ENCODE assay signal across 37 cellular contexts in genomic region chr2:57097855-57098254, GRCh38.
DNase-seq lines count a peak whose midpoint lies in the region; ATAC-seq, FAIRE-seq and TF ChIP-seq lines count a peak whose summit lies in the region.
"Had no signal": no experiment of that assay in that cellular context is flagged by ENCODE, and none has a peak within 500 bp of the region (broad histone marks: within the 10 kb centered on the region; RNA-seq: fewer than 3 reads in every experiment).

No MANE protein-coding gene starts in this region.

- no peak overlapping the region for H3K14ac ChIP-seq in IMR-90 (replicated peaks; ENCODE audit: low read depth, low read length)
- no peak overlapping the region for H3K14ac ChIP-seq in H1 (ENCODE audit: insufficient read length)

- H3K9ac ChIP-seq in HepG2 (ENCODE audit: insufficient read depth, low read depth, low read length): no peak overlapping the region
- H3K9ac ChIP-seq in IMR-90 (ENCODE audit: low read depth, low read length): no peak overlapping the region
- no peak overlapping the region for H3K9ac ChIP-seq in K562 (ENCODE audit: insufficient read depth in 1 of 2, low read depth in 2 of 2, low read length in 2 of 2)
- H3K9ac ChIP-seq in H1 (replicated peaks in 1 of 4; ENCODE audit: extremely low read depth in 1 of 4, low read depth in 3 of 4, low read length in 3 of 4): no peak overlapping the region
- H3K9ac ChIP-seq: BLaER1; BLaER1 treated with 17β-estradiol and CSF1 and Interleukin-3, amounts not matched to agents 10 nM and 100 nM had no signal

- H3K18ac ChIP-seq in IMR-90 (ENCODE audit: low read depth, low read length): no peak overlapping the region
- no peak overlapping the region for H3K18ac ChIP-seq in H1 (ENCODE audit: extremely low read depth, low read length)

- CTCF ChIA-PET in HepG2 (lab: Yijun Ruan, JAX; ENCODE audit: low intra/inter-chr PET ratio, low total read pairs) (no interaction called here), IMR-90 (lab: Yijun Ruan, JAX) (no interaction called here), K562 (lab: Yijun Ruan, JAX; ENCODE audit: low intra/inter-chr PET ratio) (no interaction called here), H1 (lab: Charles Lee; ENCODE audit: partially characterized antibody) (no interaction called here), T-cell (lab: Charles Lee) (no interaction called here)

- H3K9me3 ChIP-seq in HepG2 (ENCODE audit: low read length) (peaks cover 83% of the 10 kb centered on the region), right lobe of liver (no peaks in the 10 kb centered on the region), IMR-90 (ENCODE audit: control insufficient read depth, insufficient read depth, low read length) (peaks cover 2% of the 10 kb centered on the region), K562 (replicated peaks; ENCODE audit: control insufficient read depth, insufficient read depth, low read depth, low read length) (no peaks in the 10 kb centered on the region), H1 (ENCODE audit: insufficient read depth in 2 of 2, low read depth in 1 of 2, low read length in 1 of 2) (no peaks in the 10 kb centered on the region), mucosa of descending colon (peaks cover 22% of the 10 kb centered on the region)
- H3K9me3 ChIP-seq: BE2C, BLaER1 had no signal

- H4K91ac ChIP-seq in IMR-90 (ENCODE audit: insufficient read depth, low read depth, low read length): no peak overlapping the region
- H4K91ac ChIP-seq in H1 (replicated peaks; ENCODE audit: insufficient read length, low read length): no peak overlapping the region

- TF ChIP-seq CTCF in HepG2 (CRISPR knock-in tag; IDR thresholded peaks at IDR 0.05) (no peak), right lobe of liver (IDR thresholded peaks at IDR 0.05) (no peak), IMR-90 (conservative IDR thresholded peaks at IDR 0.05; ENCODE audit: low read depth, low read length) (no peak), K562 (IDR thresholded peaks at IDR 0.05 in 2 of 3, conservative IDR thresholded peaks at IDR 0.05 in 1 of 3; ENCODE audit: insufficient read depth in 2 of 3, low read depth in 1 of 3, low read length in 3 of 3) (no peak), H1 (IDR thresholded peaks at IDR 0.05; ENCODE audit: control extremely low read depth in 1 of 3, insufficient read depth in 1 of 3, low read depth in 1 of 3, low read length in 3 of 3) (no peak), mucosa of descending colon (IDR thresholded peaks at IDR 0.05) (no peak)

- H3K27me3 ChIP-seq in HepG2 (ENCODE audit: control insufficient read depth in 1 of 2, insufficient read depth in 2 of 2, low read length in 2 of 2) (no peaks in the 10 kb centered on the region; a peak in 1 of 5 replicates), right lobe of liver (no peaks in the 10 kb centered on the region), IMR-90 (ENCODE audit: control insufficient read depth, insufficient read depth, low read length) (no peaks in the 10 kb centered on the region), K562 (ENCODE audit: control insufficient read depth in 2 of 2, insufficient read depth in 2 of 2, low read length in 2 of 2) (no peaks in the 10 kb centered on the region), H1 (replicated peaks in 1 of 4; ENCODE audit: control insufficient read depth in 3 of 4, extremely low read depth in 1 of 4, insufficient read depth in 3 of 4, low read length in 3 of 4) (no peaks in the 10 kb centered on the region)
- H3K27me3 ChIP-seq: BE2C; BLaER1; BLaER1 treated with 17β-estradiol and CSF1 and Interleukin-3, amounts not matched to agents 10 nM and 100 nM had no signal

- no peak overlapping the region for H2BK5ac ChIP-seq in IMR-90 (ENCODE audit: low read depth, low read length, poor library complexity, severe bottlenecking)
- no peak overlapping the region for H2BK5ac ChIP-seq in H1 (ENCODE audit: low read depth, low read length)

- no peaks in the 10 kb centered on the region for H3K4me1 ChIP-seq in HepG2 (ENCODE audit: insufficient read depth, low read length)
- H3K4me1 ChIP-seq in right lobe of liver: no peaks in the 10 kb centered on the region
- no peaks in the 10 kb centered on the region for H3K4me1 ChIP-seq in IMR-90 (ENCODE audit: control insufficient read depth, insufficient read depth, low read length)
- no peaks in the 10 kb centered on the region for H3K4me1 ChIP-seq in K562 (replicated peaks in 1 of 2; ENCODE audit: control insufficient read depth in 2 of 2, insufficient read depth in 2 of 2, low read length in 2 of 2)
- no peaks in the 10 kb centered on the region for H3K4me1 ChIP-seq in H1 (replicated peaks in 1 of 4; ENCODE audit: control insufficient read depth in 3 of 4, insufficient read depth in 4 of 4, low read length in 3 of 4)
- no peaks in the 10 kb centered on the region for H3K4me1 ChIP-seq in mucosa of descending colon (ENCODE audit: low read depth)
- H3K4me1 ChIP-seq: A549; BE2C; BLaER1; BLaER1 treated with 17β-estradiol and CSF1 and Interleukin-3, amounts not matched to agents 10 nM and 100 nM; Caco-2 had no signal

- no peak overlapping the region for H3K27ac ChIP-seq in HepG2 (ENCODE audit: extremely low read length, insufficient read depth, low read length)
- no peak overlapping the region for H3K27ac ChIP-seq in right lobe of liver
- no peak overlapping the region for H3K27ac ChIP-seq in IMR-90 (ENCODE audit: insufficient read depth, low read length)
- no peak overlapping the region for H3K27ac ChIP-seq in K562 (ENCODE audit: extremely low read depth, low read depth, low read length)
- H3K27ac ChIP-seq in H1 (ENCODE audit: low read depth, low read length): no peak overlapping the region
- H3K27ac ChIP-seq: 22Rv1; A549; BLaER1; BLaER1 treated with 17β-estradiol and CSF1 and Interleukin-3, amounts not matched to agents 10 nM and 100 nM; C4-2B had no signal

- no peak overlapping the region for H2BK20ac ChIP-seq in IMR-90 (ENCODE audit: low read depth, low read length)
- no peak overlapping the region for H2BK20ac ChIP-seq in H1 (ENCODE audit: low read length)

- no peak overlapping the region for H2AFZ ChIP-seq in HepG2 (ENCODE audit: low read length)
- H2AFZ ChIP-seq in IMR-90 (replicated peaks; ENCODE audit: low read length, poor library complexity): no peak overlapping the region
- no peak overlapping the region for H2AFZ ChIP-seq in K562 (ENCODE audit: low read depth, low read length)
- no peak overlapping the region for H2AFZ ChIP-seq in H1 (ENCODE audit: low read length)

- TF ChIP-seq RAD21 in HepG2 (CRISPR knock-in tag; IDR thresholded peaks at IDR 0.05): no peak
- no peak for TF ChIP-seq RAD21 in IMR-90 (IDR thresholded peaks at IDR 0.05; ENCODE audit: low read length)
- TF ChIP-seq RAD21 in K562 (CRISPR knock-in tag; conservative IDR thresholded peaks at IDR 0.05 in 1 of 2, IDR thresholded peaks at IDR 0.05 in 1 of 2): no peak
- no peak for TF ChIP-seq RAD21 in H1 (IDR thresholded peaks at IDR 0.05 in 1 of 2, conservative IDR thresholded peaks at IDR 0.05 in 1 of 2; ENCODE audit: low read depth in 2 of 2, low read length in 2 of 2)

- no peak overlapping the region for H3K4ac ChIP-seq in IMR-90 (ENCODE audit: low read depth, low read length)
- H3K4ac ChIP-seq in H1 (replicated peaks; ENCODE audit: insufficient read length, low read depth, low read length): no peak overlapping the region

- no peak overlapping the region for H3K27ac Mint-ChIP-seq in T-cell
- H3K27ac Mint-ChIP-seq: B cell; CD14-positive monocyte; CD4-positive, alpha-beta memory T cell; CD4-positive, alpha-beta T cell; CD4-positive, CD25-positive, alpha-beta regulatory T cell; CD8-positive, alpha-beta memory T cell; CD8-positive, alpha-beta T cell had no signal

- POLR2A ChIA-PET in HepG2 (lab: Yijun Ruan, JAX): no interaction called here
- POLR2A ChIA-PET in IMR-90 (lab: Charles Lee; ENCODE audit: unreplicated experiment): no interaction called here
- POLR2A ChIA-PET in K562 (lab: Yijun Ruan, JAX): no interaction called here
- POLR2A ChIA-PET in H1 (lab: Charles Lee; ENCODE audit: partially characterized antibody): no interaction called here
- POLR2A ChIA-PET in T-cell (lab: Charles Lee): no interaction called here

- no peak overlapping the region for H3K23ac ChIP-seq in IMR-90 (ENCODE audit: low read depth, low read length)
- H3K23ac ChIP-seq in H1 (ENCODE audit: insufficient read length): no peak overlapping the region

- H3K56ac ChIP-seq in IMR-90 (ENCODE audit: extremely low read depth, insufficient read depth, low read length) (no peak overlapping the region), H1 (replicated peaks; ENCODE audit: insufficient read length, low read depth, low read length) (no peak overlapping the region)

- BruUV-seq in HepG2 (replicated peaks; lab: Mats Ljungman, UMichigan) (no TSS peak), IMR-90 (replicated peaks; lab: Mats Ljungman, UMichigan) (no TSS peak), K562 (replicated peaks; lab: Mats Ljungman, UMichigan) (no TSS peak)

- no peak overlapping the region for H4K5ac ChIP-seq in IMR-90 (ENCODE audit: low read depth, low read length)
- H4K5ac ChIP-seq in H1 (ENCODE audit: insufficient read length, low read depth, low read length): no peak overlapping the region

- H2BK12ac ChIP-seq in H1 (ENCODE audit: low read depth, low read length): no peak overlapping the region

- H3K4me1 Mint-ChIP-seq in T-cell: no peaks in the 10 kb centered on the region
- H3K4me1 Mint-ChIP-seq: B cell; CD14-positive monocyte; CD4-positive, alpha-beta memory T cell; CD4-positive, CD25-positive, alpha-beta regulatory T cell; CD8-positive, alpha-beta memory T cell had no signal

- DNase-seq in HepG2 (ENCODE audit: low spot score) (no peak), right lobe of liver (no peak), IMR-90 (no peak), K562 (ENCODE audit: extremely low read depth in 1 of 4, low spot score in 3 of 4) (no peak), H1 (ENCODE audit: low read depth in 1 of 2, low spot score in 2 of 2) (no peak), T-cell (no peak), mucosa of descending colon (no peak)
- DNase-seq: 8988T; ACHN; AML-193; BE2C; C1 segment of cervical spinal cord; Caco-2; Calu3; CD4-positive, alpha-beta memory T cell; CD4-positive, alpha-beta T cell; CD4-positive, CD25-positive, alpha-beta regulatory T cell; CD8-positive, alpha-beta memory T cell; CD8-positive, alpha-beta T cell; COR-L47; DMS 273 treated with DMSO at 0.1 percent for 48 hours; DMS153; DMS53; DMS79; DMS79 treated with DMSO at 0.1 percent for 48 hours; DND-41; EL had no signal

- H3K36me3 Mint-ChIP-seq in T-cell: no peaks in the 10 kb centered on the region
- H3K36me3 Mint-ChIP-seq: CD14-positive monocyte; CD4-positive, alpha-beta memory T cell; CD4-positive, CD25-positive, alpha-beta regulatory T cell; CD8-positive, alpha-beta memory T cell; CD8-positive, alpha-beta T cell had no signal

- H4K20me1 ChIP-seq in HepG2 (ENCODE audit: insufficient read depth, low read length) (no peaks in the 10 kb centered on the region), IMR-90 (ENCODE audit: insufficient read depth, low read length) (no peaks in the 10 kb centered on the region), K562 (replicated peaks; ENCODE audit: control insufficient read depth, insufficient read depth, low read length) (no peaks in the 10 kb centered on the region), H1 (replicated peaks in 1 of 2; ENCODE audit: control insufficient read depth in 1 of 2, insufficient read depth in 2 of 2, low read length in 2 of 2) (no peaks in the 10 kb centered on the region)
- H4K20me1 ChIP-seq: BLaER1; BLaER1 treated with 17β-estradiol and CSF1 and Interleukin-3, amounts not matched to agents 10 nM and 100 nM had no signal

- TF ChIP-seq EP300 in HepG2 (IDR thresholded peaks at IDR 0.05; ENCODE audit: low read depth in 2 of 2, low read length in 2 of 2): no peak
- TF ChIP-seq EP300 in HepG2 (CRISPR knock-in tag; IDR thresholded peaks at IDR 0.05; ENCODE audit: borderline replicate concordance): no peak
- no peak for TF ChIP-seq EP300 in K562 (IDR thresholded peaks at IDR 0.05; ENCODE audit: low read length)
- TF ChIP-seq EP300 in H1 (IDR thresholded peaks at IDR 0.05; ENCODE audit: borderline replicate concordance in 1 of 2, low read depth in 2 of 2, low read length in 2 of 2): no peak

- no peak for TF ChIP-seq POLR2A in HepG2 (IDR thresholded peaks at IDR 0.05; ENCODE audit: insufficient read depth in 1 of 2, low read depth in 2 of 2, low read length in 2 of 2)
- TF ChIP-seq POLR2A in right lobe of liver (IDR thresholded peaks at IDR 0.05): no peak
- TF ChIP-seq POLR2A in IMR-90 (IDR thresholded peaks at IDR 0.05; ENCODE audit: low read depth, low read length): no peak
- no peak for TF ChIP-seq POLR2A in K562 (conservative IDR thresholded peaks at IDR 0.05)
- TF ChIP-seq POLR2A in H1 (IDR thresholded peaks at IDR 0.05; ENCODE audit: control extremely low read depth in 1 of 2, low read depth in 2 of 2, low read length in 2 of 2): no peak

- H2BK120ac ChIP-seq in IMR-90 (ENCODE audit: low read depth, low read length): no peak overlapping the region
- no peak overlapping the region for H2BK120ac ChIP-seq in H1 (replicated peaks; ENCODE audit: low read depth, low read length)

- H2AK5ac ChIP-seq in IMR-90 (ENCODE audit: low read depth, low read length) (no peak overlapping the region), H1 (ENCODE audit: low read depth, low read length) (no peak overlapping the region)

- no peak overlapping the region for H2AK9ac ChIP-seq in IMR-90 (replicated peaks; ENCODE audit: low read depth, low read length, poor library complexity)

- H2BK15ac ChIP-seq in IMR-90 (ENCODE audit: low read depth, low read length) (no peak overlapping the region), H1 (ENCODE audit: low read length) (no peak overlapping the region)

- H3K27me3 Mint-ChIP-seq in T-cell: no peaks in the 10 kb centered on the region
- H3K27me3 Mint-ChIP-seq: B cell; CD4-positive, alpha-beta memory T cell; CD4-positive, alpha-beta T cell; CD4-positive, CD25-positive, alpha-beta regulatory T cell; CD8-positive, alpha-beta memory T cell had no signal

- H3K79me1 ChIP-seq in IMR-90 (ENCODE audit: low read depth in 1 of 2, low read length in 2 of 2): no peaks in the 10 kb centered on the region
- no peaks in the 10 kb centered on the region for H3K79me1 ChIP-seq in H1 (ENCODE audit: low read depth, low read length)

- H3K79me2 ChIP-seq in HepG2 (ENCODE audit: insufficient read depth, low read length) (no peaks in the 10 kb centered on the region), K562 (ENCODE audit: control insufficient read depth, insufficient read depth, low read length) (no peaks in the 10 kb centered on the region), H1 (ENCODE audit: control insufficient read depth in 1 of 2, insufficient read depth in 2 of 2, low read length in 2 of 2) (no peaks in the 10 kb centered on the region)

- no peak overlapping the region for H4K8ac ChIP-seq in IMR-90 (ENCODE audit: low read depth in 2 of 2, low read length in 2 of 2)
- no peak overlapping the region for H4K8ac ChIP-seq in H1 (ENCODE audit: extremely low read depth, insufficient read depth, low read length)

- WGBS in HepG2 (ENCODE audit: low lambda C conversion rate): 0% methylated on average over 1 of the region's 1 CpG
- 50% methylated on average over 1 of the region's 1 CpG for WGBS in right lobe of liver (ENCODE audit: insufficient coverage, low coverage, low lambda C conversion rate, missing lambda C conversion rate)
- no CpG with 5 or more reads among the region's 1 CpG for WGBS in IMR-90 (ENCODE audit: extremely low coverage in 2 of 2, insufficient read length in 1 of 2), 2 experiments
- WGBS in K562 (ENCODE audit: insufficient coverage, low coverage, missing lambda C conversion rate): 0% methylated on average over 1 of the region's 1 CpG
- WGBS in H1 (ENCODE audit: extremely low coverage in 1 of 2, insufficient coverage in 1 of 2, insufficient read length in 1 of 2, insufficient replicate concordance in 2 of 2, low coverage in 1 of 2, low lambda C conversion rate in 2 of 2, missing lambda C conversion rate in 1 of 2), 2 experiments: 92% methylated on average over 1 of the region's 1 CpG; no CpG with 5 or more reads in 1 of the 2 experiments

- no peak overlapping the region for H3K4me2 ChIP-seq in HepG2 (ENCODE audit: low read depth, low read length)
- no peak overlapping the region for H3K4me2 ChIP-seq in IMR-90 (ENCODE audit: low read depth, low read length)
- H3K4me2 ChIP-seq in K562 (ENCODE audit: insufficient read depth, low read length): no peak overlapping the region
- no peak overlapping the region for H3K4me2 ChIP-seq in H1 (ENCODE audit: insufficient read depth in 1 of 2, low read depth in 2 of 2, low read length in 2 of 2)
- H3K4me2 ChIP-seq: A549; BLaER1; BLaER1 treated with 17β-estradiol and CSF1 and Interleukin-3, amounts not matched to agents 10 nM and 100 nM had no signal

- no peak overlapping the region for H3K4me3 Mint-ChIP-seq in T-cell
- H3K4me3 Mint-ChIP-seq: B cell; CD14-positive monocyte; CD4-positive, alpha-beta memory T cell; CD4-positive, alpha-beta T cell; CD4-positive, CD25-positive, alpha-beta regulatory T cell; CD8-positive, alpha-beta memory T cell; CD8-positive, alpha-beta T cell had no signal

- H3K23me2 ChIP-seq in H1 (ENCODE audit: low read depth, low read length): no peaks in the 10 kb centered on the region

- no peak for FAIRE-seq in HepG2 (lab: Jason Lieb, UNC)
- no peak for FAIRE-seq in K562 (lab: Jason Lieb, UNC)
- FAIRE-seq in H1 (lab: Jason Lieb, UNC): no peak
- FAIRE-seq: A204.1, A549, D721Med had no signal

- no peaks in the 10 kb centered on the region for H3K36me3 ChIP-seq in HepG2 (replicated peaks in 1 of 2; ENCODE audit: control insufficient read depth in 1 of 2, insufficient read depth in 2 of 2, low read length in 2 of 2)
- H3K36me3 ChIP-seq in right lobe of liver: no peaks in the 10 kb centered on the region
- H3K36me3 ChIP-seq in IMR-90 (ENCODE audit: control insufficient read depth, insufficient read depth, low read length): no peaks in the 10 kb centered on the region
- H3K36me3 ChIP-seq in K562 (ENCODE audit: control insufficient read depth, insufficient read depth, low read length): no peaks in the 10 kb centered on the region
- no peaks in the 10 kb centered on the region for H3K36me3 ChIP-seq in H1 (ENCODE audit: control insufficient read depth in 2 of 4, insufficient read depth in 4 of 4, low read length in 3 of 4)
- no peaks in the 10 kb centered on the region for H3K36me3 ChIP-seq in mucosa of descending colon (ENCODE audit: low read depth)
- H3K36me3 ChIP-seq: BE2C; BLaER1; BLaER1 treated with 17β-estradiol and CSF1 and Interleukin-3, amounts not matched to agents 10 nM and 100 nM had no signal

- H3K9me3 Mint-ChIP-seq in T-cell: peaks cover 17 to 55% (median 21%) of the 10 kb centered on the region in 3 donors

- in situ Hi-C loops in HepG2 (cut with HindIII; ENCODE audit: extremely low pct_ligation_motif_present, low pct_unique_long_range_greater_than_20kb): no loop called here
- in situ Hi-C loops in IMR-90 (cut with MboI; ENCODE audit: low sequenced_read_pairs): no loop called here
- in situ Hi-C loops in K562 (cut with MboI): no loop called here

- intact Hi-C loops in HepG2 (cut with micrococcal nuclease; ENCODE audit: unreplicated experiment) (no loop called here), right lobe of liver (cut with DNase I) (no loop called here), IMR-90 (cut with micrococcal nuclease) (no loop called here), K562 (cut with micrococcal nuclease) (no loop called here), mucosa of descending colon (cut with DNase I, micrococcal nuclease) (no loop called here)

- dilution Hi-C loops in IMR-90 (cut with HindIII; ENCODE audit: low sequenced_read_pairs, unreplicated experiment): no loop called here

- H3K4me3 ChIP-seq in HepG2 (replicated peaks in 1 of 3; ENCODE audit: insufficient read depth in 1 of 3, low read depth in 2 of 3, low read length in 3 of 3) (no peak overlapping the region), right lobe of liver (no peak overlapping the region), IMR-90 (ENCODE audit: insufficient read depth, low read depth, low read length) (no peak overlapping the region), K562 (no peak overlapping the region), H1 (ENCODE audit: extremely low read depth in 1 of 4, insufficient read depth in 2 of 4, low read depth in 3 of 4, low read length in 4 of 4) (no peak overlapping the region), mucosa of descending colon (no peak overlapping the region)
- H3K4me3 ChIP-seq: A549; BLaER1; BLaER1 treated with 17β-estradiol and CSF1 and Interleukin-3, amounts not matched to agents 10 nM and 100 nM had no signal

- H3K9me1 ChIP-seq in IMR-90 (ENCODE audit: insufficient read depth, low read length) (no peaks in the 10 kb centered on the region), K562 (ENCODE audit: control insufficient read depth, insufficient read depth, low read length) (no peaks in the 10 kb centered on the region)

- ATAC-seq in HepG2: no peak
- no peak for ATAC-seq in right lobe of liver
- ATAC-seq in IMR-90 (ENCODE audit: low read depth): no peak
- no peak for ATAC-seq in K562
- no peak for ATAC-seq in T-cell (replicated peaks in 1 of 4)
- ATAC-seq in mucosa of descending colon: no peak
- no peak for ATAC-seq in HG02885 (IDR thresholded peaks at IDR 0.05; ENCODE audit: poor library complexity, unreplicated experiment)
- ATAC-seq: A549; CD8-positive, alpha-beta T cell had no signal

Comparison
In these comparisons a context has a peak if more than half of its experiments do, and no peak if none do; other contexts are left out.
1. Of the 241 proteins assayed by ChIP-seq in both HepG2 and K562: peak only in HepG2: none; only in K562: none; in both: CEBPB; in neither: 239; mixed calls (peak in some experiments, not most) for 1.